In genomic region chr20:47809561-47809960, GRCh38 we compare ENCODE assay signal across 14 cellular contexts. TPM values are rescaled to one million over a fixed set of nuclear protein-coding genes. Genes with fewer than 3 reads are reported as not detected.
DNase-seq lines count a peak whose midpoint lies in the region; ATAC-seq, FAIRE-seq and TF ChIP-seq lines count a peak whose summit lies in the region.
"Had no signal": no experiment of that assay in that cellular context is flagged by ENCODE, and none has a peak within 500 bp of the region (broad histone marks: within the 10 kb centered on the region; RNA-seq: fewer than 3 reads in every experiment).

No MANE protein-coding gene starts in this region.

- H3K27me3 ChIP-seq in bronchial epithelial cell (ENCODE audit: control insufficient read depth, insufficient read depth, low read length) (no peaks in the 10 kb centered on the region), mesenchymal stem cell (ENCODE audit: control insufficient read depth in 1 of 2, insufficient read depth in 1 of 2, low read length in 2 of 2) (peaks cover 47 to 86% of the 10 kb centered on the region in 2 experiments), ascending aorta (no peaks in the 10 kb centered on the region)

- no peak overlapping the region for H3K4ac ChIP-seq in mesenchymal stem cell (ENCODE audit: low read depth in 1 of 2, low read length in 2 of 2)

- H3K36me3 ChIP-seq in bronchial epithelial cell (ENCODE audit: control insufficient read depth, insufficient read depth, low read length) (no peaks in the 10 kb centered on the region), mesenchymal stem cell (ENCODE audit: control insufficient read depth in 1 of 2, insufficient read depth in 2 of 2, low read depth in 1 of 2, low read length in 2 of 2) (no peaks in the 10 kb centered on the region), ascending aorta (no peaks in the 10 kb centered on the region)

- peaks cover 3% of the 10 kb centered on the region for H3K9me3 ChIP-seq in mesenchymal stem cell (ENCODE audit: control insufficient read depth, low read length)
- H3K9me3 ChIP-seq in ascending aorta, result no peaks in the 10 kb centered on the region

- H3K27ac ChIP-seq in mesenchymal stem cell (ENCODE audit: low read length, poor library complexity, severe bottlenecking) (no peak overlapping the region), ascending aorta (no peak overlapping the region)
- H3K27ac ChIP-seq: parathyroid adenoma had no signal

- no peak overlapping the region for H3K4me2 ChIP-seq in mesenchymal stem cell (ENCODE audit: low read length, poor library complexity, severe bottlenecking)

- no peak overlapping the region for H2AFZ ChIP-seq in mesenchymal stem cell (ENCODE audit: low read depth, low read length)
- H2AFZ ChIP-seq: parathyroid adenoma had no signal

- no peak for TF ChIP-seq CTCF in bronchial epithelial cell (IDR thresholded peaks at IDR 0.05; ENCODE audit: insufficient read depth, low read length, severe bottlenecking)
- TF ChIP-seq CTCF in ascending aorta (IDR thresholded peaks at IDR 0.05), result no peak

- H3K4me3 ChIP-seq in bronchial epithelial cell (ENCODE audit: low read depth, low read length), result no peak overlapping the region
- H3K4me3 ChIP-seq in mesenchymal stem cell (ENCODE audit: insufficient read depth in 1 of 2, low read depth in 1 of 2, low read length in 2 of 2), result no peak overlapping the region
- no peak overlapping the region for H3K4me3 ChIP-seq in ascending aorta

- no peak overlapping the region for H4K8ac ChIP-seq in mesenchymal stem cell (ENCODE audit: low read length)

- FAIRE-seq in bronchial epithelial cell (lab: Jason Lieb, UNC), result no peak

- no peak overlapping the region for H2BK120ac ChIP-seq in mesenchymal stem cell (ENCODE audit: low read depth, low read length)

- intact Hi-C loops in ascending aorta (cut with DNase I), result loop anchor here (5.0 kb wide), 1 partner anchor 708 kb away; no protein-coding TSS in a partner anchor

- no peak overlapping the region for H2BK5ac ChIP-seq in mesenchymal stem cell (ENCODE audit: low read depth, low read length, poor library complexity, severe bottlenecking)

- peak; percentile 66 for DNase-seq in COLO829 (ENCODE audit: low spot score)
- DNase-seq in HT1080 (ENCODE audit: low read depth), result peak; percentile 76
- peak; percentile 91 for DNase-seq in bronchial epithelial cell (ENCODE audit: low read depth)
- DNase-seq in mesenchymal stem cell, result no peak
- no peak for DNase-seq in KG1 (lab: John Stamatoyannopoulos, UW)
- DNase-seq in ascending aorta (ENCODE audit: low spot score in 2 of 2), result no peak
- no peak for DNase-seq in activated naive CD4-positive, alpha-beta T cell treated with anti-CD3 and anti-CD28 coated beads, Interleukin-2, amount 50 U/mL, for 72 hours (ENCODE audit: low spot score in 2 of 2)
- DNase-seq: activated CD4-positive, alpha-beta T cell treated with anti-CD3 and anti-CD28 coated beads, Interleukin-2, amount 10 ng/mL, durations not matched to agents 24 days and 14 days; effector CD4-positive, alpha-beta T cell; immature natural killer cell; NCI-H1930; NCI-H526 had no signal

- no peak for ATAC-seq in HG02885 (IDR thresholded peaks at IDR 0.05; ENCODE audit: poor library complexity, unreplicated experiment)
- no peak for ATAC-seq in activated naive CD4-positive, alpha-beta T cell treated with anti-CD3 and anti-CD28 coated beads, Interleukin-2, amount 50 U/mL, for 72 hours

- H2BK15ac ChIP-seq in mesenchymal stem cell (ENCODE audit: low read depth, poor library complexity, severe bottlenecking), result peak overlapping the region; percentile 49

- H3K4me1 ChIP-seq in mesenchymal stem cell (ENCODE audit: control insufficient read depth, insufficient read depth, low read depth, low read length) (peaks cover 3% of the 10 kb centered on the region), ascending aorta (no peaks in the 10 kb centered on the region)
- H3K4me1 ChIP-seq: parathyroid adenoma had no signal

- 59% methylated on average over 9 of the region's 9 CpGs for WGBS in mesenchymal stem cell

- H3K14ac ChIP-seq in mesenchymal stem cell (ENCODE audit: low read length in 2 of 2), result peak overlapping the region in 1 of 2 experiments; percentile 66

- no peak overlapping the region for H4K91ac ChIP-seq in mesenchymal stem cell (ENCODE audit: low read length)

- H3K9ac ChIP-seq in mesenchymal stem cell (ENCODE audit: low read length), result no peak overlapping the region
- H3K9ac ChIP-seq: parathyroid adenoma had no signal

- H3K36me3 Mint-ChIP-seq in activated naive CD4-positive, alpha-beta T cell treated with anti-CD3 and anti-CD28 coated beads, Interleukin-2, amount 50 U/mL, for 72 hours, result peaks cover 0 to 5% of the 10 kb centered on the region in 2 donors
- H3K36me3 Mint-ChIP-seq: immature natural killer cell had no signal

- H3K9me3 Mint-ChIP-seq in activated naive CD4-positive, alpha-beta T cell treated with anti-CD3 and anti-CD28 coated beads, Interleukin-2, amount 50 U/mL, for 72 hours, result peaks cover 0 to 5% of the 10 kb centered on the region in 2 donors
- H3K9me3 Mint-ChIP-seq: activated CD4-positive, alpha-beta T cell treated with anti-CD3 and anti-CD28 coated beads, Interleukin-2, amount 10 ng/mL, durations not matched to agents 24 days and 14 days; immature natural killer cell had no signal

- H2AK5ac ChIP-seq in mesenchymal stem cell (ENCODE audit: low read length, severe bottlenecking), result no peak overlapping the region

- no peak overlapping the region for H3K27ac Mint-ChIP-seq in activated naive CD4-positive, alpha-beta T cell treated with anti-CD3 and anti-CD28 coated beads, Interleukin-2, amount 50 U/mL, for 72 hours
- H3K27ac Mint-ChIP-seq: activated CD4-positive, alpha-beta T cell treated with anti-CD3 and anti-CD28 coated beads, Interleukin-2, amount 10 ng/mL, durations not matched to agents 24 days and 14 days; immature natural killer cell had no signal

- H3K23ac ChIP-seq in mesenchymal stem cell (ENCODE audit: low read length in 2 of 2), result no peak overlapping the region

- no peaks in the 10 kb centered on the region for H3K79me1 ChIP-seq in mesenchymal stem cell (replicated peaks; ENCODE audit: low read length, poor library complexity, severe bottlenecking)

- H2BK12ac ChIP-seq in mesenchymal stem cell (ENCODE audit: low read length in 2 of 2), result no peak overlapping the region

- H3K18ac ChIP-seq in mesenchymal stem cell (ENCODE audit: low read depth in 1 of 2, low read length in 2 of 2), result peak overlapping the region in 1 of 2 experiments; percentile 55

RNA-seq across cellular contexts. Expression of gene SULF2, which starts 24.3 kb away (rescaled TPM):
- 5.6 and 6.6 TPM in 2 replicates for total RNA-seq in HT1080 (2014; rRNA removed; shearing (Covaris generic))
- 5.7 and 7.0 TPM in 2 replicates for polyA plus RNA-seq in HT1080 (2015; cell fraction: cytosol; rRNA removed)
- polyA plus RNA-seq in HT1080 (2015; cell fraction: nucleus; rRNA removed), result 8.7 and 10.9 TPM in 2 replicates
- 25.3 and 31.6 TPM in 2 replicates for total RNA-seq in bronchial epithelial cell
- 216 TPM for polyA plus RNA-seq in mesenchymal stem cell (2013, experiment 1 of 2)
- polyA plus RNA-seq in mesenchymal stem cell (2013, experiment 2 of 2), result 209 TPM
- total RNA-seq in ascending aorta, result 194 TPM
- 1 to 10 TPM; 1.4 to 2.3 TPM for total RNA-seq in activated naive CD4-positive, alpha-beta T cell treated with anti-CD3 and anti-CD28 coated beads, Interleukin-2, amount 50 U/mL, for 72 hours

Comparison
In these comparisons a context has a peak if more than half of its experiments do, and no peak if none do; other contexts are left out.
1. DNase-seq: peak in COLO829 (single experiment), HT1080 (single experiment) and bronchial epithelial cell (single experiment); none in mesenchymal stem cell (single experiment), KG1 (single experiment), ascending aorta (0 of 2) and activated naive CD4-positive, alpha-beta T cell treated with anti-CD3 and anti-CD28 coated beads, Interleukin-2, amount 50 U/mL, for 72 hours (0 of 2).